ENCODE assay signal across 21 cellular contexts in genomic region chr2:86429335-86429734, GRCh38. TPM values are rescaled to one million over a fixed set of nuclear protein-coding genes. Genes with fewer than 3 reads are reported as not detected.
DNase-seq lines count a peak whose midpoint lies in the region; ATAC-seq, FAIRE-seq and TF ChIP-seq lines count a peak whose summit lies in the region.
"Had no signal": no experiment of that assay in that cellular context is flagged by ENCODE, and none has a peak within 500 bp of the region (broad histone marks: within the 10 kb centered on the region; RNA-seq: fewer than 3 reads in every experiment).

No MANE protein-coding gene starts in this region.

- intact Hi-C loops in IMR-90 (cut with micrococcal nuclease), result no loop called here

- H2BK20ac ChIP-seq in IMR-90 (ENCODE audit: low read depth, low read length), result no peak overlapping the region

- no peak for TF ChIP-seq EP300 in A549 (IDR thresholded peaks at IDR 0.05)

- H3K14ac ChIP-seq in IMR-90 (replicated peaks; ENCODE audit: low read depth, low read length) (no peak overlapping the region), mesenchymal stem cell (ENCODE audit: low read length in 2 of 2) (no peak overlapping the region)

- H2BK15ac ChIP-seq in IMR-90 (ENCODE audit: low read depth, low read length) (no peak overlapping the region), mesenchymal stem cell (ENCODE audit: low read depth, poor library complexity, severe bottlenecking) (no peak overlapping the region)

- H3K9me1 ChIP-seq in IMR-90 (ENCODE audit: insufficient read depth, low read length), result no peaks in the 10 kb centered on the region

- TF ChIP-seq RAD21 in A549 (conservative IDR thresholded peaks at IDR 0.05 in 1 of 2, IDR thresholded peaks at IDR 0.05 in 1 of 2) (no peak), IMR-90 (IDR thresholded peaks at IDR 0.05; ENCODE audit: low read length) (no peak)

- H3K27me3 ChIP-seq in IMR-90 (ENCODE audit: control insufficient read depth, insufficient read depth, low read length) (peaks cover 8% of the 10 kb centered on the region), mesenchymal stem cell (ENCODE audit: control insufficient read depth in 1 of 2, insufficient read depth in 1 of 2, low read length in 2 of 2) (peaks cover 9 to 22% of the 10 kb centered on the region in 2 experiments)
- H3K27me3 ChIP-seq: BLaER1 treated with 17β-estradiol and CSF1 and Interleukin-3, amounts not matched to agents 10 nM and 100 nM had no signal

- H3K79me1 ChIP-seq in IMR-90 (ENCODE audit: low read depth in 1 of 2, low read length in 2 of 2) (no peaks in the 10 kb centered on the region), mesenchymal stem cell (replicated peaks; ENCODE audit: low read length, poor library complexity, severe bottlenecking) (no peaks in the 10 kb centered on the region)

- no TSS peak for BruUV-seq in IMR-90 (replicated peaks; lab: Mats Ljungman, UMichigan)

- no peak overlapping the region for H3K56ac ChIP-seq in IMR-90 (ENCODE audit: extremely low read depth, insufficient read depth, low read length)

- no peak overlapping the region for H4K8ac ChIP-seq in IMR-90 (ENCODE audit: low read depth in 2 of 2, low read length in 2 of 2)
- no peak overlapping the region for H4K8ac ChIP-seq in mesenchymal stem cell (ENCODE audit: low read length)

- no peak overlapping the region for H2BK12ac ChIP-seq in mesenchymal stem cell (ENCODE audit: low read length in 2 of 2)

- H2AK9ac ChIP-seq in IMR-90 (replicated peaks; ENCODE audit: low read depth, low read length, poor library complexity), result no peak overlapping the region

- H4K5ac ChIP-seq in IMR-90 (ENCODE audit: low read depth, low read length), result no peak overlapping the region

- H3K4me3 ChIP-seq in A549 (no peak overlapping the region), IMR-90 (ENCODE audit: insufficient read depth, low read depth, low read length) (no peak overlapping the region), mesenchymal stem cell (ENCODE audit: insufficient read depth in 1 of 2, low read depth in 1 of 2, low read length in 2 of 2) (no peak overlapping the region)
- H3K4me3 ChIP-seq: BLaER1 treated with 17β-estradiol and CSF1 and Interleukin-3, amounts not matched to agents 10 nM and 100 nM; GM12878 had no signal

- H4K91ac ChIP-seq in IMR-90 (ENCODE audit: insufficient read depth, low read depth, low read length), result no peak overlapping the region
- peak overlapping the region; percentile 15 for H4K91ac ChIP-seq in mesenchymal stem cell (ENCODE audit: low read length)

- in situ Hi-C loops in IMR-90 (cut with MboI; ENCODE audit: low sequenced_read_pairs), result no loop called here

- dilution Hi-C loops in IMR-90 (cut with HindIII; ENCODE audit: low sequenced_read_pairs, unreplicated experiment), result no loop called here

- no peak for FAIRE-seq in A549 (lab: Jason Lieb, UNC)
- FAIRE-seq: A204.1, G401.6, GM12878, GM12892, GM18507 had no signal

- H3K27ac ChIP-seq in A549 (no peak overlapping the region), IMR-90 (ENCODE audit: insufficient read depth, low read length) (no peak overlapping the region), mesenchymal stem cell (ENCODE audit: low read length, poor library complexity, severe bottlenecking) (no peak overlapping the region)
- H3K27ac ChIP-seq: BLaER1 treated with 17β-estradiol and CSF1 and Interleukin-3, amounts not matched to agents 10 nM and 100 nM; C4-2B had no signal

- DNase-seq in A549 (ENCODE audit: low read depth in 1 of 2, low spot score in 1 of 2) (no peak), IMR-90 (no peak), mesenchymal stem cell (no peak), NOMO-1 treated with dmso at 0.1 percent for 144 hours (lab: John Stamatoyannopoulos, UW; ENCODE audit: unreplicated experiment) (no peak), GM03348 (ENCODE audit: low spot score) (no peak)
- DNase-seq: 8988T; AML-193; CD4-positive, alpha-beta T cell; CD8-positive, alpha-beta T cell; DMS 273 treated with DMSO at 0.1 percent for 48 hours; DMS153; DMS53; DMS79 treated with DMSO at 0.1 percent for 48 hours; GF-D8 had no signal

- no peak overlapping the region for H3K9ac ChIP-seq in IMR-90 (ENCODE audit: low read depth, low read length)
- H3K9ac ChIP-seq in mesenchymal stem cell (ENCODE audit: low read length), result no peak overlapping the region
- H3K9ac ChIP-seq: BLaER1 treated with 17β-estradiol and CSF1 and Interleukin-3, amounts not matched to agents 10 nM and 100 nM had no signal

- H2AK5ac ChIP-seq in IMR-90 (ENCODE audit: low read depth, low read length) (no peak overlapping the region), mesenchymal stem cell (ENCODE audit: low read length, severe bottlenecking) (no peak overlapping the region)

- H2AFZ ChIP-seq in IMR-90 (replicated peaks; ENCODE audit: low read length, poor library complexity) (peak overlapping the region; percentile 11), mesenchymal stem cell (ENCODE audit: low read depth, low read length) (no peak overlapping the region)

- no peaks in the 10 kb centered on the region for H3K4me1 ChIP-seq in A549
- H3K4me1 ChIP-seq in IMR-90 (ENCODE audit: control insufficient read depth, insufficient read depth, low read length), result no peaks in the 10 kb centered on the region
- no peaks in the 10 kb centered on the region for H3K4me1 ChIP-seq in mesenchymal stem cell (ENCODE audit: control insufficient read depth, insufficient read depth, low read depth, low read length)

- H4K20me1 ChIP-seq in IMR-90 (ENCODE audit: insufficient read depth, low read length), result no peaks in the 10 kb centered on the region
- H4K20me1 ChIP-seq: BLaER1 treated with 17β-estradiol and CSF1 and Interleukin-3, amounts not matched to agents 10 nM and 100 nM had no signal

- CTCF ChIA-PET in A549 (lab: Yijun Ruan, JAX) (interaction anchor here (0.6 to 0.8 kb wide), 2 partner anchors 20 to 56 kb away, joined by 3 read pairs; no protein-coding TSS in a partner anchor), IMR-90 (lab: Yijun Ruan, JAX) (no interaction called here)

- no peak overlapping the region for H2BK120ac ChIP-seq in IMR-90 (ENCODE audit: low read depth, low read length)
- H2BK120ac ChIP-seq in mesenchymal stem cell (ENCODE audit: low read depth, low read length), result no peak overlapping the region

- TF ChIP-seq POLR2A in A549 (IDR thresholded peaks at IDR 0.05; ENCODE audit: low read length) (no peak), IMR-90 (IDR thresholded peaks at IDR 0.05; ENCODE audit: low read depth, low read length) (no peak)

- no peak overlapping the region for H3K18ac ChIP-seq in IMR-90 (ENCODE audit: low read depth, low read length)
- H3K18ac ChIP-seq in mesenchymal stem cell (ENCODE audit: low read depth in 1 of 2, low read length in 2 of 2), result no peak overlapping the region

- TF ChIP-seq CTCF in A549 (IDR thresholded peaks at IDR 0.05) (no peak), IMR-90 (conservative IDR thresholded peaks at IDR 0.05; ENCODE audit: low read depth, low read length) (no peak)

- H3K9me3 ChIP-seq in A549 (peaks cover 20% of the 10 kb centered on the region), IMR-90 (ENCODE audit: control insufficient read depth, insufficient read depth, low read length) (0 out of 2 replicates have a peak, but pooled peaks cover 2% of the 10 kb centered on the region), mesenchymal stem cell (ENCODE audit: control insufficient read depth, low read length) (peaks cover 15% of the 10 kb centered on the region)

- H3K4me2 ChIP-seq in A549 (no peak overlapping the region), IMR-90 (ENCODE audit: low read depth, low read length) (no peak overlapping the region), mesenchymal stem cell (ENCODE audit: low read length, poor library complexity, severe bottlenecking) (no peak overlapping the region)
- H3K4me2 ChIP-seq: BLaER1 treated with 17β-estradiol and CSF1 and Interleukin-3, amounts not matched to agents 10 nM and 100 nM had no signal

- 0% methylated on average over 1 of the region's 1 CpG for WGBS in A549 (ENCODE audit: missing lambda C conversion rate)
- WGBS in IMR-90 (ENCODE audit: extremely low coverage in 2 of 2, insufficient read length in 1 of 2), 2 experiments, result 14% methylated on average over 1 of the region's 1 CpG; no CpG with 5 or more reads in 1 of the 2 experiments
- 48% methylated on average over 1 of the region's 1 CpG for WGBS in mesenchymal stem cell

- ATAC-seq in A549 (no peak), IMR-90 (ENCODE audit: low read depth) (no peak)
- ATAC-seq: CD8-positive, alpha-beta T cell; GM12878 had no signal

- POLR2A ChIA-PET in A549 (lab: Yijun Ruan, JAX) (no interaction called here), IMR-90 (lab: Charles Lee; ENCODE audit: unreplicated experiment) (no interaction called here)

- H3K36me3 ChIP-seq in IMR-90 (ENCODE audit: control insufficient read depth, insufficient read depth, low read length) (no peaks in the 10 kb centered on the region), mesenchymal stem cell (ENCODE audit: control insufficient read depth in 1 of 2, insufficient read depth in 2 of 2, low read depth in 1 of 2, low read length in 2 of 2) (no peaks in the 10 kb centered on the region)
- H3K36me3 ChIP-seq: BLaER1 treated with 17β-estradiol and CSF1 and Interleukin-3, amounts not matched to agents 10 nM and 100 nM had no signal

- no peak overlapping the region for H3K4ac ChIP-seq in IMR-90 (ENCODE audit: low read depth, low read length)
- H3K4ac ChIP-seq in mesenchymal stem cell (ENCODE audit: low read depth in 1 of 2, low read length in 2 of 2), result no peak overlapping the region

- no peak overlapping the region for H2BK5ac ChIP-seq in IMR-90 (ENCODE audit: low read depth, low read length, poor library complexity, severe bottlenecking)
- no peak overlapping the region for H2BK5ac ChIP-seq in mesenchymal stem cell (ENCODE audit: low read depth, low read length, poor library complexity, severe bottlenecking)

- H3K23ac ChIP-seq in IMR-90 (ENCODE audit: low read depth, low read length) (no peak overlapping the region), mesenchymal stem cell (ENCODE audit: low read length in 2 of 2) (no peak overlapping the region)

TF ChIP-seq in A549, 52 proteins besides CTCF, POLR2A, EP300 and RAD21:
- TF ChIP-seq FOXS1 (CRISPR knock-in tag; IDR thresholded peaks at IDR 0.05) (no peak), MAFK (IDR thresholded peaks at IDR 0.05; ENCODE audit: partially characterized antibody) (peak; percentile 79)
TF ChIP-seq in A549: peak in this region for 1.

TF ChIP-seq in IMR-90, 13 proteins besides CTCF, POLR2A, EP300 and RAD21 (continues in another document):
- no peak for TF ChIP-seq SMC3 (IDR thresholded peaks at IDR 0.05; ENCODE audit: low read depth, low read length)

RNA-seq across cellular contexts. Expression of gene KDM3A, which starts 11.8 kb away (rescaled TPM):
- polyA plus RNA-seq in A549 (2011; rRNA removed) (53.7 and 57.0 TPM in 2 replicates), A549 (2017; fragmentation: RNase III; extraction: RNeasy Plus Mini Kit Qiagen cat#74134 plus additional on column Dnase treatment) (21.2 to 22.9 TPM (median 21.2 TPM) in 3 replicates), IMR-90 (2012; rRNA removed) (21.3 and 24.8 TPM in 2 replicates)
- 12.5 and 12.8 TPM in 2 replicates for polyA plus RNA-seq in A549 (2012; cell fraction: cytosol; rRNA removed)
- polyA plus RNA-seq in A549 (2012; cell fraction: nucleus; rRNA removed), result 21.1 and 34.6 TPM in 2 replicates
- polyA minus RNA-seq in A549 (2011; rRNA and poly(A)+ RNA removed), result 68.3 and 72.0 TPM in 2 replicates
- 33.3 and 35.8 TPM in 2 replicates for total RNA-seq in IMR-90 (2012; rRNA removed)
- 4.4 and 5.9 TPM in 2 replicates for polyA plus RNA-seq in IMR-90 (2012; cell fraction: cytosol; rRNA removed)
- 17.0 and 133 TPM in 2 replicates for polyA plus RNA-seq in IMR-90 (2012; cell fraction: nucleus; rRNA removed; ENCODE audit: low replicate concordance)
- polyA plus RNA-seq in mesenchymal stem cell (2013, experiment 1 of 2), result 14.3 TPM
- 14.2 TPM for polyA plus RNA-seq in mesenchymal stem cell (2013, experiment 2 of 2)
